ENCODE assay signal across 10 cellular contexts in genomic region chr10:84548869-84549268, GRCh38.
A peak's percentile ranks its signal among the peaks of the same experiment; 100 is the strongest.
DNase-seq lines count a peak whose midpoint lies in the region; ATAC-seq and TF ChIP-seq lines count a peak whose summit lies in the region.
"Had no signal": no experiment of that assay in that cellular context is flagged by ENCODE, and none has a peak within 500 bp of the region (broad histone marks: within the 10 kb centered on the region; RNA-seq: fewer than 3 reads in every experiment).

No MANE protein-coding gene starts in this region.

- H3K27ac Mint-ChIP-seq in neural progenitor cell, result no peak overlapping the region

- H4K20me1 ChIP-seq in neural progenitor cell (ENCODE audit: low read depth), result no peaks in the 10 kb centered on the region

- H3K36me3 Mint-ChIP-seq in neural progenitor cell, result no peaks in the 10 kb centered on the region

- H3K4me1 Mint-ChIP-seq in neural progenitor cell, result peaks cover 5% of the 10 kb centered on the region

- H3K4me1 ChIP-seq in neural progenitor cell (no peaks in the 10 kb centered on the region), SJCRH30 (no peaks in the 10 kb centered on the region)

- H3K9ac ChIP-seq in neural progenitor cell, result no peak overlapping the region

- H2AFZ ChIP-seq in neural progenitor cell (replicated peaks), result peak overlapping the region; percentile 68

- no peak overlapping the region for H3K4me2 ChIP-seq in neural progenitor cell

- H3K27me3 ChIP-seq in HL-60 (ENCODE audit: insufficient read depth, poor library complexity, severe bottlenecking) (no peaks in the 10 kb centered on the region), neural progenitor cell (no peaks in the 10 kb centered on the region), SJCRH30 (no peaks in the 10 kb centered on the region)

- H3K4me3 Mint-ChIP-seq in neural progenitor cell, result no peak overlapping the region

- no peaks in the 10 kb centered on the region for H3K9me3 ChIP-seq in neural progenitor cell (ENCODE audit: low read depth)
- H3K9me3 ChIP-seq in SJCRH30 (replicated peaks), result no peaks in the 10 kb centered on the region

- peak; percentile 25 for DNase-seq in NCI-H82 (lab: John Stamatoyannopoulos, UW)
- no peak for DNase-seq in NCI-H82 treated with DMSO at 0.1 percent for 48 hours (lab: John Stamatoyannopoulos, UW; ENCODE audit: unreplicated experiment)
- DNase-seq in HL-60 (ENCODE audit: low read depth in 1 of 2, low spot score in 1 of 2), result no peak
- DNase-seq in cardiac fibroblast (ENCODE audit: low read depth in 2 of 2), result no peak
- DNase-seq in neural progenitor cell (ENCODE audit: low spot score), result peak; percentile 30
- no peak for DNase-seq in SJCRH30
- DNase-seq: NCI-H526 treated with DMSO at 0.1 percent for 48 hours had no signal

- no peak overlapping the region for H3K4me3 ChIP-seq in HL-60 (replicated peaks; ENCODE audit: insufficient read depth, low read length)
- no peak overlapping the region for H3K4me3 ChIP-seq in cardiac fibroblast (replicated peaks in 1 of 2; ENCODE audit: low read depth in 2 of 2, low read length in 2 of 2)
- no peak overlapping the region for H3K4me3 ChIP-seq in neural progenitor cell
- H3K4me3 ChIP-seq in SJCRH30, result no peak overlapping the region
- H3K4me3 ChIP-seq: skin epidermis had no signal

- no peaks in the 10 kb centered on the region for H3K79me2 ChIP-seq in neural progenitor cell (ENCODE audit: low read depth)

- H3K36me3 ChIP-seq in neural progenitor cell, result no peaks in the 10 kb centered on the region
- no peaks in the 10 kb centered on the region for H3K36me3 ChIP-seq in SJCRH30

- H3K27ac ChIP-seq in HL-60 (replicated peaks), result no peak overlapping the region
- no peak overlapping the region for H3K27ac ChIP-seq in neural progenitor cell
- H3K27ac ChIP-seq in SJCRH30, result no peak overlapping the region
- H3K27ac ChIP-seq: skin epidermis had no signal

- TF ChIP-seq CTCF in HL-60 (IDR thresholded peaks at IDR 0.05; ENCODE audit: insufficient read depth, low read length) (peak; percentile 14), cardiac fibroblast (IDR thresholded peaks at IDR 0.05; ENCODE audit: low read depth, low read length) (peak; percentile 36), neural progenitor cell (IDR thresholded peaks at IDR 0.05) (peak; percentile 52)

- H3F3A ChIP-seq in neural progenitor cell (ENCODE audit: low read depth), result no peaks in the 10 kb centered on the region

- H3K27me3 Mint-ChIP-seq in neural progenitor cell (ENCODE audit: insufficient read depth, low read depth), result peaks cover 2% of the 10 kb centered on the region

- ATAC-seq in HG03565 (IDR thresholded peaks at IDR 0.05; ENCODE audit: unreplicated experiment), result no peak
- ATAC-seq in HG03354 (IDR thresholded peaks at IDR 0.05; ENCODE audit: poor library complexity, severe bottlenecking, unreplicated experiment), result no peak

- H3K9me3 Mint-ChIP-seq in neural progenitor cell, result no peaks in the 10 kb centered on the region

Comparison
In these comparisons a context has a peak if more than half of its experiments do, and no peak if none do; other contexts are left out.
1. DNase-seq: peak in NCI-H82 (single experiment) and neural progenitor cell (single experiment); none in NCI-H82 treated with DMSO at 0.1 percent for 48 hours (single experiment), HL-60 (0 of 2), cardiac fibroblast (0 of 2) and SJCRH30 (0 of 2).
2. Peak in every context shown above with its lines, with median percentiles within 50 percentile points of each other: CTCF ChIP-seq.